In genomic region chr16:85463228-85463611, GRCh38 we compare ENCODE assay signal across 14 cellular contexts.
DNase-seq lines count a peak whose midpoint lies in the region; ATAC-seq and TF ChIP-seq lines count a peak whose summit lies in the region.
"Had no signal": no experiment of that assay in that cellular context is flagged by ENCODE, and none has a peak within 500 bp of the region (broad histone marks: within the 10 kb centered on the region; RNA-seq: fewer than 3 reads in every experiment).

No MANE protein-coding gene starts in this region.

- no peaks in the 10 kb centered on the region for H3K9me3 Mint-ChIP-seq in nephron
- H3K9me3 Mint-ChIP-seq: activated naive CD8-positive, alpha-beta T cell treated with anti-CD3 and anti-CD28 coated beads, Interleukin-2, amount 10 ng/mL, durations not matched to agents 7 days and 5 days had no signal

- H3K4me1 ChIP-seq in heart right ventricle (peaks cover 29 to 78% (median 50%) of the 10 kb centered on the region in 9 donors), urinary bladder (ENCODE audit: insufficient read depth) (peaks cover 4% of the 10 kb centered on the region)

- H3K27me3 ChIP-seq in heart right ventricle (peaks cover 0 to 35% (median 7%) of the 10 kb centered on the region in 7 donors), WERI-Rb-1 (ENCODE audit: insufficient read depth, low read depth, severe bottlenecking) (no peaks in the 10 kb centered on the region)
- H3K27me3 ChIP-seq: Peyer's patch had no signal

- H3K4me1 Mint-ChIP-seq in nephron, result peaks cover 59% of the 10 kb centered on the region

- H3K9me3 ChIP-seq in heart right ventricle (no peaks in the 10 kb centered on the region), WERI-Rb-1 (ENCODE audit: severe bottlenecking) (no peaks in the 10 kb centered on the region)
- H3K9me3 ChIP-seq: Peyer's patch had no signal

- H3K36me3 ChIP-seq in heart right ventricle (no peaks in the 10 kb centered on the region), WERI-Rb-1 (peaks cover 6% of the 10 kb centered on the region), urinary bladder (ENCODE audit: insufficient read depth) (no peaks in the 10 kb centered on the region)
- H3K36me3 ChIP-seq: Peyer's patch had no signal

- peak overlapping the region; percentile 34 to 70 (median 62) for H3K4me3 Mint-ChIP-seq in nephron
- H3K4me3 Mint-ChIP-seq: activated naive CD8-positive, alpha-beta T cell treated with anti-CD3 and anti-CD28 coated beads, Interleukin-2, amount 10 ng/mL, durations not matched to agents 7 days and 5 days had no signal

- no peak for TF ChIP-seq CTCF in heart right ventricle (IDR thresholded peaks at IDR 0.05)
- TF ChIP-seq CTCF in WERI-Rb-1 (IDR thresholded peaks at IDR 0.05; ENCODE audit: low read depth, low read length), result no peak
- TF ChIP-seq CTCF in nephron (IDR thresholded peaks at IDR 0.05; ENCODE audit: unreplicated experiment in 3 of 3), result no peak

- peaks cover 4% of the 10 kb centered on the region for H3K36me3 Mint-ChIP-seq in nephron (ENCODE audit: low read depth)
- H3K36me3 Mint-ChIP-seq: activated naive CD8-positive, alpha-beta T cell treated with anti-CD3 and anti-CD28 coated beads, Interleukin-2, amount 10 ng/mL, durations not matched to agents 7 days and 5 days had no signal

- no peak for ATAC-seq in heart right ventricle
- ATAC-seq in activated CD4-positive, CD25-positive, alpha-beta regulatory T cell treated with anti-CD3 and anti-CD28 coated beads, Interleukin-2, amount 50 U/mL, for 24 hours, result no peak

- H3K4me3 ChIP-seq in heart right ventricle, result peak overlapping the region in 8 of 10 donors; percentile 16 to 35 (median 31)
- peak overlapping the region; percentile 54 for H3K4me3 ChIP-seq in WERI-Rb-1 (ENCODE audit: low read depth, low read length)
- peak overlapping the region; percentile 42 for H3K4me3 ChIP-seq in urinary bladder (ENCODE audit: low read depth, low read length)

- WGBS in heart right ventricle, 2 donors, result 32 to 41% methylated on average over 17 of the region's 17 CpGs
- 58% methylated on average over 17 of the region's 17 CpGs for WGBS in urinary bladder

- H3K27ac Mint-ChIP-seq in nephron, result peak overlapping the region in 1 of 3 experiments; percentile 48
- H3K27ac Mint-ChIP-seq: activated CD4-positive, alpha-beta T cell treated with anti-CD3 and anti-CD28 coated beads for 36 hours; activated naive CD8-positive, alpha-beta T cell treated with anti-CD3 and anti-CD28 coated beads, Interleukin-2, amount 10 ng/mL, durations not matched to agents 7 days and 5 days had no signal

- peaks cover 17% of the 10 kb centered on the region for H3K27me3 Mint-ChIP-seq in nephron (ENCODE audit: low read depth)

- intact Hi-C loops in heart right ventricle (cut with DNase I), result loop anchor here in 1 of 10 donors (5.0 kb wide), 1 partner anchor 89 kb away; no protein-coding TSS in a partner anchor
- intact Hi-C loops in cardiac septum (cut with DNase I), result loop anchor here (5.0 kb wide), 1 partner anchor 149 kb away; the partner anchor contains the start of gene GSE1

- DNase-seq in heart right ventricle (no peak), cardiac septum (ENCODE audit: low spot score) (no peak), WERI-Rb-1 (no peak), NCI-H774 (lab: John Stamatoyannopoulos, UW) (no peak), NOMO-1 (lab: John Stamatoyannopoulos, UW; ENCODE audit: unreplicated experiment in 2 of 2) (no peak)
- DNase-seq: activated CD4-positive, alpha-beta T cell treated with anti-CD3 and anti-CD28 coated beads for 36 hours; activated naive CD8-positive, alpha-beta T cell treated with anti-CD3 and anti-CD28 coated beads, Interleukin-2, amount 10 ng/mL, durations not matched to agents 7 days and 5 days; kidney; Peyer's patch; stimulated activated CD8-positive, alpha-beta memory T cell treated with anti-CD3 and anti-CD28 coated beads, Interleukin-4, amount 100 ng/mL, for 48 hours had no signal

- H3K27ac ChIP-seq in heart right ventricle (peak overlapping the region in 1 of 10 donors; percentile 26), WERI-Rb-1 (peak overlapping the region; percentile 91), urinary bladder (ENCODE audit: low read depth) (no peak overlapping the region)
- H3K27ac ChIP-seq: C4-2B, Peyer's patch had no signal
